8 cellular contexts compared by ENCODE assay signal in the genomic region with DNA sequence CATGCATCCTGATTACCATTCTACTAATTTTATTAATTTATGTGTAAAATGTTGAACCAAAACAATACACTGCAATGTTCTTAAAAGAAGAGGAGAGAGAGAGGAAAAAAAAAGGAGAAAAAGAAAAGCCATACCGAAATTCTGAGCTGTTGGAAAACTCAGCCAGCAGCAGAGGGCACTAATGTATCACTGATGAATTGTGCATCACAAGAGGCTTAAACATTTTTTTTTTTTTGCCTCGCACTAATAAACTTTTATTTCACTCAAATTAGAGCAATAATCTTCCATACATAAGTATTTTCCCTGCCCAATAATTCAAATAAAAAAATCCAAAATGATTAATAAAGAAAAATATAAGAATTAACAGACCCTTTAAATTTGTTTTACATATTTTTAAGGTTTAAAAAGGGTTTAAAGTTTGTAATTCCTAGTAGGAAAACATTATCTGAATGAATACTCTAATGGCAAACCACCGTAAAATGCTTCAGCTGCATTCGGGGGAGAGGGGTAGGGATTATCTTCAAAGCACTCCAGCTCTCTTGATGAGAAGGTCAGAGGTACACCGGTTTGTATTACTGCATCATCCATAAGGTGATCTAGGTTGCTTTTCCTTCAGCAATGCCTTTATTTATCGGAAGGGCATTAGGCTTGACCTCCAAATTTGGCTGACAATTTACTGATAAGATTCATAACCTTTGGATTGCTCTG. TPM values are rescaled to one million over a fixed set of nuclear protein-coding genes. Genes with fewer than 3 reads are reported as not detected.
DNase-seq lines count a peak whose midpoint lies in the region; ATAC-seq and TF ChIP-seq lines count a peak whose summit lies in the region.

No MANE protein-coding gene starts in this region.

- no peak overlapping the region for H3K4me3 ChIP-seq in OCI-LY7 (ENCODE audit: low read depth, low read length, poor library complexity, severe bottlenecking)
- no peak overlapping the region for H3K4me3 ChIP-seq in endodermal cell (ENCODE audit: low read length)
- no peak overlapping the region for H3K4me3 ChIP-seq in neuronal stem cell (ENCODE audit: low read length in 2 of 2)

- H2AK5ac ChIP-seq in neuronal stem cell (ENCODE audit: low read depth, low read length) = no peak overlapping the region

- POLR2A ChIA-PET in OCI-LY7 (lab: Charles Lee) = interaction anchor here (0.7 kb wide), 1 partner anchor 1475 kb away, joined by 3 read pairs; no protein-coding TSS in a partner anchor

- H3K4ac ChIP-seq in neuronal stem cell (ENCODE audit: low read length) = no peak overlapping the region

- BruUV-seq in OCI-LY7 (replicated peaks; lab: Mats Ljungman, UMichigan) = no TSS peak

- no peak overlapping the region for H2BK5ac ChIP-seq in neuronal stem cell (ENCODE audit: low read length)

- no peak for ATAC-seq in HG03469 (IDR thresholded peaks at IDR 0.05; ENCODE audit: unreplicated experiment)
- ATAC-seq in HG02884 (IDR thresholded peaks at IDR 0.05; ENCODE audit: unreplicated experiment) = no peak
- ATAC-seq in HG02970 (IDR thresholded peaks at IDR 0.05; ENCODE audit: low FRiP score, unreplicated experiment) = no peak

- no peak overlapping the region for H3K27ac Mint-ChIP-seq in endodermal cell

- WGBS in endodermal cell (ENCODE audit: insufficient coverage in 1 of 2, insufficient read length in 1 of 2), 2 experiments = 53 to 60% methylated on average over 3 to 5 of the region's 6 CpGs
- WGBS in neuronal stem cell (ENCODE audit: extremely low coverage in 2 of 2, insufficient read length in 2 of 2, insufficient replicate concordance in 1 of 2), 2 donors = no CpG with 5 or more reads among the region's 6 CpGs

- peaks cover 5% of the 10 kb centered on the region for H3K4me1 Mint-ChIP-seq in endodermal cell

- H4K91ac ChIP-seq in neuronal stem cell (ENCODE audit: low read depth, low read length, poor library complexity) = no peak overlapping the region

- no peak overlapping the region for H3K23ac ChIP-seq in neuronal stem cell (ENCODE audit: low read depth, low read length, poor library complexity)

- H3K36me3 ChIP-seq in OCI-LY7 (ENCODE audit: insufficient read depth, low read length) (no peaks in the 10 kb centered on the region), endodermal cell (ENCODE audit: control insufficient read depth, insufficient read depth, low read length) (no peaks in the 10 kb centered on the region), neuronal stem cell (replicated peaks in 1 of 2; ENCODE audit: control insufficient read depth in 2 of 2, insufficient read depth in 2 of 2, low read length in 2 of 2) (no peaks in the 10 kb centered on the region)

- no peaks in the 10 kb centered on the region for H3K79me2 ChIP-seq in OCI-LY7 (ENCODE audit: insufficient read depth, low read depth, low read length)

- H3K9ac ChIP-seq in endodermal cell (ENCODE audit: extremely low read depth, low read length, poor library complexity, severe bottlenecking) (no peak overlapping the region), neuronal stem cell (ENCODE audit: low read depth, low read length, poor library complexity) (no peak overlapping the region)

- H2AFZ ChIP-seq in OCI-LY7 (ENCODE audit: low read length) (no peak overlapping the region), neuronal stem cell (ENCODE audit: low read length) (no peak overlapping the region)

- intact Hi-C loops in OCI-LY7 (cut with micrococcal nuclease; ENCODE audit: unreplicated experiment) = loop anchor here (10.0 kb wide), 1 partner anchor 1181 kb away; no protein-coding TSS in a partner anchor

- H3K79me1 ChIP-seq in neuronal stem cell (ENCODE audit: low read depth, low read length) = no peaks in the 10 kb centered on the region

- H3K9me2 ChIP-seq in OCI-LY7 (ENCODE audit: insufficient read depth, low read length) = no peaks in the 10 kb centered on the region

- no peak overlapping the region for H3K14ac ChIP-seq in neuronal stem cell (ENCODE audit: low read length)

- H2BK15ac ChIP-seq in neuronal stem cell (ENCODE audit: low read length) = no peak overlapping the region

- H4K20me1 ChIP-seq in OCI-LY7 (ENCODE audit: insufficient read depth, low read length) = no peaks in the 10 kb centered on the region

- no peak overlapping the region for H4K8ac ChIP-seq in neuronal stem cell (ENCODE audit: low read depth, low read length)

- no peak overlapping the region for H2BK12ac ChIP-seq in neuronal stem cell (ENCODE audit: low read length)

- H3K27ac ChIP-seq in OCI-LY7 (ENCODE audit: low read depth, low read length, poor library complexity, severe bottlenecking) = no peak overlapping the region
- H3K27ac ChIP-seq in endodermal cell (ENCODE audit: low read depth, low read length) = no peak overlapping the region
- H3K27ac ChIP-seq in neuronal stem cell (replicated peaks; ENCODE audit: low read length) = no peak overlapping the region

- H3K9me3 ChIP-seq in OCI-LY7 (ENCODE audit: low read length) (no peaks in the 10 kb centered on the region), endodermal cell (ENCODE audit: control insufficient read depth, low read length) (no peaks in the 10 kb centered on the region), neuronal stem cell (replicated peaks in 1 of 2; ENCODE audit: control insufficient read depth in 2 of 2, insufficient read depth in 1 of 2, low read depth in 1 of 2, low read length in 2 of 2) (no peaks in the 10 kb centered on the region)

- no peaks in the 10 kb centered on the region for H3K27me3 Mint-ChIP-seq in endodermal cell (ENCODE audit: insufficient read depth)

- no peak overlapping the region for H3K4me3 Mint-ChIP-seq in endodermal cell

- DNase-seq in DMS114 treated with DMSO at 0.1 percent for 48 hours (lab: John Stamatoyannopoulos, UW; ENCODE audit: unreplicated experiment) = peak; percentile 49
- peak; percentile 36 for DNase-seq in HCEC 1CT
- peak; percentile 47 for DNase-seq in OCI-LY7 (ENCODE audit: low spot score)
- peak; percentile 84 for DNase-seq in endodermal cell
- peak; percentile 50 for DNase-seq in neuronal stem cell (ENCODE audit: low spot score)

- H3K9me3 Mint-ChIP-seq in endodermal cell = peaks cover 20% of the 10 kb centered on the region

- H3K4me1 ChIP-seq in OCI-LY7 (ENCODE audit: insufficient read depth, low read length, poor library complexity, severe bottlenecking) (no peaks in the 10 kb centered on the region), endodermal cell (ENCODE audit: control insufficient read depth, insufficient read depth, low read length) (peaks cover 5% of the 10 kb centered on the region), neuronal stem cell (ENCODE audit: control insufficient read depth in 2 of 2, insufficient read depth in 1 of 2, low read depth in 1 of 2, low read length in 2 of 2) (no peaks in the 10 kb centered on the region)

- H2BK120ac ChIP-seq in neuronal stem cell (ENCODE audit: low read depth, low read length) = no peak overlapping the region

- no peak overlapping the region for H3K4me2 ChIP-seq in OCI-LY7 (ENCODE audit: low read length)
- no peak overlapping the region for H3K4me2 ChIP-seq in neuronal stem cell (ENCODE audit: insufficient read depth, low read length, poor library complexity, severe bottlenecking)

- H3K27me3 ChIP-seq in endodermal cell (ENCODE audit: control insufficient read depth, insufficient read depth, low read length, poor library complexity, severe bottlenecking) (no peaks in the 10 kb centered on the region), neuronal stem cell (ENCODE audit: control insufficient read depth in 3 of 3, insufficient read depth in 3 of 3, low read depth in 1 of 3, low read length in 3 of 3) (no peaks in the 10 kb centered on the region)

- no peaks in the 10 kb centered on the region for H3K36me3 Mint-ChIP-seq in endodermal cell (ENCODE audit: low read depth)

- TF ChIP-seq CTCF in OCI-LY7 (conservative IDR thresholded peaks at IDR 0.05; ENCODE audit: low read length) = peak; percentile 89
- TF ChIP-seq CTCF in endodermal cell (conservative IDR thresholded peaks at IDR 0.05) = peak; percentile 95

- CTCF ChIA-PET in OCI-LY7 (lab: Charles Lee; ENCODE audit: unreplicated experiment) = interaction anchor here (0.5 kb wide), 1 partner anchor 170 kb away, joined by 3 read pairs; no protein-coding TSS in a partner anchor

- H3K18ac ChIP-seq in neuronal stem cell (ENCODE audit: low read length) = no peak overlapping the region

RNA-seq across cellular contexts. Expression of a gene that starts 41.9 kb away (rescaled TPM):
- 42.9 and 51.3 TPM in 2 replicates for total RNA-seq in OCI-LY7 (2014; rRNA removed; shearing (Covaris generic))
- total RNA-seq in OCI-LY7 (2022) = 27.5 and 31.7 TPM in 2 replicates
- total RNA-seq in endodermal cell = 10 to 100 TPM; 10.4 to 11.3 TPM
- polyA plus RNA-seq in endodermal cell (2013, experiment 1 of 2) = 12.5 TPM
- 12.5 TPM for polyA plus RNA-seq in endodermal cell (2013, experiment 2 of 2)
- 4.0 TPM for polyA plus RNA-seq in neuronal stem cell (2013, experiment 1 of 2)
- polyA plus RNA-seq in neuronal stem cell (2013, experiment 2 of 2) = 4.3 TPM
